In the genomic region with DNA sequence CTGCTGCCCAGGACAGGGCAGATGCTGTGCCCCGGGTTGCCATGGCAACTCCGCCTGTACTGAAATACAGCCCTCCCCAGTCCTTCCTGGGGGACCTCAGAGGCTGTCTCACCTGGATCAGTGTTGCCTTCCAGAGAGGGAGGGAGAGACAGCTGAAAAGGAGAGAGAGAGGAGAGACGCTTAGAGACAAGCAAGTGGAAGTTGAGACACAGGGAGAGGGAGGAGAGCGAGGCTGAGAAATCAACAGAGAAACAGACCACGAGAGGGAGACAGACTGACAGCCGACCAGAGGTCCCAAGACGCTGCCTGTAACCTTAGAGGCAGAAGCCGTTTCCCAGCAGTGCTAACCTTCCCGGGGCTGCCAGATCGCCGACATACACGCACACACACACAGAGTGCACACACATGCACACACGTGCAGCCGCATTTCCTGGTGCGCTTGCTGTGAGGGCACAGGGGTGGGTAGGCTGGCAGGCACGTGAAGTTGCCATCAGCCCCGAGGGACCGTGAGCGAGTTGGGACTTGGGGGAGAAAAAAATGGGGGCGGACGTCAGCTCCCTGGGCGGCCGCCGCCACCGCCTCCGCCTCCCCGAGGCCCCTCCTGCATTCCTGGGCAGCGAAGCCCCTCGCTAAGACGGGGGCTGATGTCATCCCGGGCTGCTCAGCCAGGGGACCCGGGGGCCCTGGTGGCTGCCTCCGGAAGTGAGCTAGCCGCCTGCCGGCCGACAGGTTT, we compare ENCODE assay signal across 8 cellular contexts.
DNase-seq lines count a peak whose midpoint lies in the region; ATAC-seq, FAIRE-seq and TF ChIP-seq lines count a peak whose summit lies in the region.

No MANE protein-coding gene starts in this region.

- H3K4me1 ChIP-seq in kidney (ENCODE audit: control insufficient read depth in 1 of 2, insufficient read depth in 1 of 2, low read depth in 1 of 2, low read length in 2 of 2): peaks cover 29 to 31% of the 10 kb centered on the region in 2 donors

- CTCF ChIA-PET in AG04450 (lab: Charles Lee): interaction anchor here (1.0 kb wide), 2 partner anchors 8 to 47 kb away, joined by 3 read pairs; no protein-coding TSS in a partner anchor

- H3K36me3 ChIP-seq in kidney (ENCODE audit: control insufficient read depth in 1 of 2, insufficient read depth in 2 of 2, low read length in 2 of 2): no peaks in the 10 kb centered on the region

- intact Hi-C loops in kidney (cut with DNase I): no loop called here

- H3K27ac ChIP-seq in AG04450 (ENCODE audit: low read depth, low read length) (no peak overlapping the region), kidney (ENCODE audit: low read depth in 2 of 2, low read length in 2 of 2) (peak overlapping the region; percentile 78 to 85)

- peaks cover 6% of the 10 kb centered on the region for H3K27me3 ChIP-seq in AG04450 (ENCODE audit: control insufficient read depth, insufficient read depth, low read length)

- H3K9me3 ChIP-seq in AG04450 (ENCODE audit: control insufficient read depth, insufficient read depth, low read length): no peaks in the 10 kb centered on the region; the same call in 1 of the 2 replicates
- H3K9me3 ChIP-seq in kidney (ENCODE audit: control insufficient read depth in 1 of 2, low read length in 2 of 2): no peaks in the 10 kb centered on the region

- POLR2A ChIA-PET in AG04450 (lab: Yijun Ruan, JAX): no interaction called here

- H3K4me3 ChIP-seq in AG04450 (ENCODE audit: low read depth, low read length) (peak overlapping the region; percentile 55), kidney (ENCODE audit: low read length in 2 of 2) (peak overlapping the region; percentile 74 to 80)

- peak overlapping the region; percentile 11 to 78 for H3K9ac ChIP-seq in kidney (ENCODE audit: low read length in 2 of 2)

- TF ChIP-seq CTCF in AG04450 (IDR thresholded peaks at IDR 0.05; ENCODE audit: low read depth, low read length) (peak; percentile 63), kidney (IDR thresholded peaks at IDR 0.05; ENCODE audit: borderline replicate concordance, extremely low read depth, insufficient read depth) (peak; percentile 59)

- DNase-seq in AG04450 (ENCODE audit: low read depth, low spot score): peak; percentile 29
- peak; percentile 76 for DNase-seq in NCI-H2227 (lab: John Stamatoyannopoulos, UW; ENCODE audit: unreplicated experiment)
- peak; percentile 43 for DNase-seq in activated CD4-positive, alpha-beta T cell treated with anti-CD3 and anti-CD28 coated beads for 1 hour
- peak; percentile 83 for DNase-seq in cerebellar cortex (ENCODE audit: low spot score)
- DNase-seq in kidney: peak; percentile 92
- peak; percentile 8 to 34 (median 23) for DNase-seq in stimulated activated CD4-positive, alpha-beta T cell treated with anti-CD3 and anti-CD28 coated beads, Interleukin-12 subunit alpha, Interleukin-12 subunit beta, amount 100 ng/mL, for 48 hours (ENCODE audit: low read depth in 2 of 3, low spot score in 1 of 3)

- no peak for FAIRE-seq in kidney (lab: Jason Lieb, UNC)

- ATAC-seq in GM19397 (IDR thresholded peaks at IDR 0.05; ENCODE audit: unreplicated experiment) (peak; percentile 67), GM21717 (IDR thresholded peaks at IDR 0.05; ENCODE audit: unreplicated experiment) (no peak)

Comparison
In these comparisons a context has a peak if more than half of its experiments do, and no peak if none do; other contexts are left out.
1. DNase-seq: peak in every context shown above with its lines; median percentile 92 in kidney; 83 in cerebellar cortex; 76 in NCI-H2227; 43 in activated CD4-positive, alpha-beta T cell treated with anti-CD3 and anti-CD28 coated beads for 1 hour; 29 in AG04450; 23 in stimulated activated CD4-positive, alpha-beta T cell treated with anti-CD3 and anti-CD28 coated beads, Interleukin-12 subunit alpha, Interleukin-12 subunit beta, amount 100 ng/mL, for 48 hours.